24 cellular contexts compared by ENCODE assay signal in the genomic region with DNA sequence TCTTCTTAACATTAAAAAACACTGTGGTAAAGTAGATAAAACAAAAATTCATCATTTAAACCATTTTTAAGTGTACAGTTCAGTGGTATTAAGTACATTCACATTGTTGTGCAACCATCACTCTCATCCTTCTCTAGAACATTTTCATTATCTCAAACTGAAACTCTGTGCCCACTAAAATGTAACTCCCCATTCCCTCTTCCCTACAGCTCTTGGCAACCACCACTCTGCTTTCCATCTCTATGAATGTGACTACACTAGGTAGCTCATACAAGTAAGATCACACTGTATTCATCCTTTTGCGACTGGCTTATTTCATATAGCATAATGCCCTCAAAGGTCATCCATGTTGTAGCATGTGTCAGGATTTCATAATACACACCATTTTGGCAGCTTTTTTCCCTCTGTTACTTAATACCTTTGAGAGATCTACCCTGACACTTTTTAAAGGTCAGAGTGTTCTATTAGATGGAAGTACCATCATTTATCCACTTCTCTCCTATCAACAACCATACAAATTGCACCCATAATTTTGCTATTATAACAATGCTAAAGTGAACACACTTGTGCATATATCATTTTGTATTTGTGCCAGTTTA. TPM values are rescaled to one million over a fixed set of nuclear protein-coding genes. Genes with fewer than 3 reads are reported as not detected.
DNase-seq lines count a peak whose midpoint lies in the region; ATAC-seq and TF ChIP-seq lines count a peak whose summit lies in the region.
"Had no signal": no experiment of that assay in that cellular context is flagged by ENCODE, and none has a peak within 500 bp of the region (broad histone marks: within the 10 kb centered on the region; RNA-seq: fewer than 3 reads in every experiment).

No MANE protein-coding gene starts in this region.

- intact Hi-C loops in Right ventricle myocardium superior (cut with DNase I) (loop anchor here (5.0 kb wide), 1 partner anchor 266 kb away; no protein-coding TSS in a partner anchor), left ventricle myocardium inferior (cut with micrococcal nuclease) (loop anchor here (10.0 kb wide), 2 partner anchors 236 to 264 kb away; no protein-coding TSS in a partner anchor)

- DNase-seq in Right ventricle myocardium superior (no peak), left ventricle myocardium inferior (no peak), amniotic epithelial cell (ENCODE audit: low read depth) (peak; percentile 82), omental fat pad (ENCODE audit: low spot score) (no peak), hippocampal formation (lab: John Stamatoyannopoulos, UW) (no peak), 8988T (no peak)
- DNase-seq: Caco-2; CD8-positive, alpha-beta T cell; H9; KBM-7; MG63; NCI-H1105 treated with DMSO at 0.1 percent for 48 hours; NCI-H146; NCI-H1930; NCI-H2107; NCI-H446; NCI-H526; NCI-H82; NK-92 treated with Interleukin-12 subunit alpha and Interleukin-12 subunit beta, amount 100 ng/mL, for 24 hours; PC-9; SHP77 treated with DMSO at 0.1 percent for 48 hours had no signal

- peak; percentile 65 for ATAC-seq in Right ventricle myocardium superior (ENCODE audit: poor library complexity)
- peak; percentile 76 for ATAC-seq in omental fat pad (ENCODE audit: low FRiP score)
- ATAC-seq in GM21717 (IDR thresholded peaks at IDR 0.05; ENCODE audit: unreplicated experiment): no peak
- ATAC-seq: CD8-positive, alpha-beta T cell; GM23338 had no signal

- no peaks in the 10 kb centered on the region for H3K36me3 ChIP-seq in left ventricle myocardium inferior
- H3K36me3 ChIP-seq: MG63 had no signal

- H3K4me3 ChIP-seq in left ventricle myocardium inferior: no peak overlapping the region
- H3K4me3 ChIP-seq: GM23338, MG63, PC-9 had no signal

- TF ChIP-seq CTCF in left ventricle myocardium inferior (IDR thresholded peaks at IDR 0.05; ENCODE audit: borderline replicate concordance): no peak
- TF ChIP-seq CTCF in omental fat pad (IDR thresholded peaks at IDR 0.05): no peak

- no peaks in the 10 kb centered on the region for H3K9me3 ChIP-seq in left ventricle myocardium inferior (replicated peaks)
- H3K9me3 ChIP-seq: Caco-2, MG63 had no signal

- H3K4me1 ChIP-seq in left ventricle myocardium inferior: peaks cover 8% of the 10 kb centered on the region

- no peak overlapping the region for H3K27ac ChIP-seq in left ventricle myocardium inferior (replicated peaks)
- H3K27ac ChIP-seq: C4-2B, PC-9 had no signal

- H3K27me3 ChIP-seq in left ventricle myocardium inferior (ENCODE audit: low read depth): no peaks in the 10 kb centered on the region
- H3K27me3 ChIP-seq: MG63 had no signal

RNA-seq across cellular contexts. Expression of gene FRMD4B, which starts 42.9 kb away (rescaled TPM):
- total RNA-seq in Right ventricle myocardium superior: 16.8 TPM
- 16.1 TPM for total RNA-seq in left ventricle myocardium inferior
- total RNA-seq in omental fat pad: 10 to 100 TPM; 39.5 to 71.0 (median 56.0) TPM
